In genomic region chr6:43812850-43813584, GRCh38 we compare ENCODE assay signal across 13 cellular contexts. TPM values are rescaled to one million over a fixed set of nuclear protein-coding genes. Genes with fewer than 3 reads are reported as not detected.
DNase-seq lines count a peak whose midpoint lies in the region; ATAC-seq, FAIRE-seq and TF ChIP-seq lines count a peak whose summit lies in the region.
"Had no signal": no experiment of that assay in that cellular context is flagged by ENCODE, and none has a peak within 500 bp of the region (broad histone marks: within the 10 kb centered on the region; RNA-seq: fewer than 3 reads in every experiment).

No MANE protein-coding gene starts in this region.

- SMC1A ChIA-PET in GM12878 (lab: Charles Lee; ENCODE audit: uncharacterized antibody, unreplicated experiment), result no interaction called here

- H3K9me3 Mint-ChIP-seq in activated T-helper 17 cell treated with anti-CD3 and anti-CD28 coated beads, Interleukin-2, amount 50 U/mL, for 72 hours, result no peaks in the 10 kb centered on the region

- no peaks in the 10 kb centered on the region for H3K9me3 ChIP-seq in Karpas-422 (ENCODE audit: low read length)
- H3K9me3 ChIP-seq in GM12878 (replicated peaks; ENCODE audit: control insufficient read depth, insufficient read depth, low read length), result no peaks in the 10 kb centered on the region

- H4K20me1 ChIP-seq in Karpas-422 (ENCODE audit: insufficient read depth, low read depth, low read length) (no peaks in the 10 kb centered on the region), GM12878 (ENCODE audit: control insufficient read depth, insufficient read depth) (no peaks in the 10 kb centered on the region)

- no peak for TF ChIP-seq CTCF in GM12878 (IDR thresholded peaks at IDR 0.05 in 2 of 3, conservative IDR thresholded peaks at IDR 0.05 in 1 of 3; ENCODE audit: control insufficient read depth in 2 of 3, extremely low read depth in 1 of 3, insufficient read depth in 1 of 3, low read depth in 3 of 3, low read length in 3 of 3)
- TF ChIP-seq CTCF in lower leg skin (IDR thresholded peaks at IDR 0.05), result no peak

- no peaks in the 10 kb centered on the region for H3K4me1 Mint-ChIP-seq in activated T-helper 17 cell treated with anti-CD3 and anti-CD28 coated beads, Interleukin-2, amount 50 U/mL, for 72 hours

- H3K36me3 ChIP-seq in Karpas-422 (ENCODE audit: insufficient read depth, low read length) (no peaks in the 10 kb centered on the region), GM12878 (ENCODE audit: control insufficient read depth in 2 of 2, insufficient read depth in 2 of 2, low read length in 1 of 2) (no peaks in the 10 kb centered on the region)

- no peaks in the 10 kb centered on the region for H3K27me3 ChIP-seq in Karpas-422 (ENCODE audit: low read length)
- H3K27me3 ChIP-seq in GM12878 (replicated peaks in 1 of 2; ENCODE audit: control insufficient read depth in 2 of 2, insufficient read depth in 2 of 2, low read length in 1 of 2), result no peaks in the 10 kb centered on the region

- intact Hi-C loops in GM12878 (cut with micrococcal nuclease; ENCODE audit: unreplicated experiment) (no loop called here), lower leg skin (cut with DNase I; ENCODE audit: low total_unique reads) (no loop called here)

- H3K9ac ChIP-seq in Karpas-422 (ENCODE audit: low read length) (no peak overlapping the region), GM12878 (ENCODE audit: control insufficient read depth, insufficient read depth, low read length) (no peak overlapping the region)

- peak; percentile 75 for FAIRE-seq in GM12878 (lab: Jason Lieb, UNC)
- FAIRE-seq: HTR-8/SVneo had no signal

- DNase-seq in DMS53 (lab: John Stamatoyannopoulos, UW) (peak; percentile 65), Karpas-422 (peak; percentile 61), GM12878 (ENCODE audit: low read depth, low spot score) (peak; percentile 25), myocyte (ENCODE audit: low read depth) (peak; percentile 73), lower leg skin (ENCODE audit: low spot score in 2 of 2) (no peak), NCI-H1105 (lab: John Stamatoyannopoulos, UW) (no peak)
- DNase-seq: activated effector memory CD4-positive, alpha-beta T cell treated with anti-CD3 and anti-CD28 coated beads, Interleukin-2, amount 50 U/mL, for 16 hours; effector CD8-positive, alpha-beta T cell; NCI-H526; retina had no signal

- TF ChIP-seq POLR2A in GM12878 (IDR thresholded peaks at IDR 0.05; ENCODE audit: low read depth, low read length), result no peak
- TF ChIP-seq POLR2A in lower leg skin (IDR thresholded peaks at IDR 0.05), result no peak

- RAD21 ChIA-PET in GM12878 (lab: Charles Lee; ENCODE audit: unreplicated experiment), result interaction anchor here (1.0 kb wide), 2 partner anchors 24 to 266 kb away, joined by 3 read pairs; no protein-coding TSS in a partner anchor

- no TSS peak for BruUV-seq in GM12878 (replicated peaks; lab: Mats Ljungman, UMichigan)

- no peak overlapping the region for H3K4me2 ChIP-seq in Karpas-422 (ENCODE audit: low read depth, low read length, poor library complexity, severe bottlenecking)
- no peak overlapping the region for H3K4me2 ChIP-seq in GM12878 (ENCODE audit: control insufficient read depth, insufficient read depth)

- H3K79me2 ChIP-seq in Karpas-422 (ENCODE audit: low read length), result no peaks in the 10 kb centered on the region
- no peaks in the 10 kb centered on the region for H3K79me2 ChIP-seq in GM12878 (ENCODE audit: control insufficient read depth, insufficient read depth, low read length)

- H3K4me3 ChIP-seq in Karpas-422 (ENCODE audit: low read length) (no peak overlapping the region), GM12878 (no peak overlapping the region), lower leg skin (ENCODE audit: low read depth, poor library complexity, severe bottlenecking) (no peak overlapping the region)

- H3K27ac ChIP-seq in Karpas-422 (ENCODE audit: low read length), result no peak overlapping the region
- H3K27ac ChIP-seq in GM12878 (ENCODE audit: control insufficient read depth, insufficient read depth), result no peak overlapping the region

- no peaks in the 10 kb centered on the region for H3K36me3 Mint-ChIP-seq in activated T-helper 17 cell treated with anti-CD3 and anti-CD28 coated beads, Interleukin-2, amount 50 U/mL, for 72 hours (ENCODE audit: low read depth)

- H3K4me3 Mint-ChIP-seq in activated T-helper 17 cell treated with anti-CD3 and anti-CD28 coated beads, Interleukin-2, amount 50 U/mL, for 72 hours, result no peak overlapping the region

- H3K9me2 ChIP-seq in Karpas-422 (replicated peaks; ENCODE audit: insufficient read depth, low read length), result no peaks in the 10 kb centered on the region

- in situ Hi-C loops in GM12878 (cut with MboI), result no loop called here

- POLR2A ChIA-PET in GM12878 (lab: Charles Lee), result no interaction called here

- TF ChIP-seq EP300 in GM12878 (IDR thresholded peaks at IDR 0.05; ENCODE audit: borderline replicate concordance in 1 of 2, control insufficient read depth in 1 of 2, low read depth in 2 of 2, low read length in 2 of 2), result no peak

- no peak overlapping the region for H3K27ac Mint-ChIP-seq in activated T-helper 17 cell treated with anti-CD3 and anti-CD28 coated beads, Interleukin-2, amount 50 U/mL, for 72 hours

- 25% methylated on average over 8 of the region's 8 CpGs for WGBS in GM12878 (ENCODE audit: insufficient coverage, insufficient replicate concordance, low lambda C conversion rate, missing lambda C conversion rate)
- 60 to 68% methylated on average over 8 of the region's 8 CpGs for WGBS in lower leg skin, 2 donors

- peaks cover 3% of the 10 kb centered on the region for H3K27me3 Mint-ChIP-seq in activated T-helper 17 cell treated with anti-CD3 and anti-CD28 coated beads, Interleukin-2, amount 50 U/mL, for 72 hours

- peak; percentile 68 for ATAC-seq in GM12878
- no peak for ATAC-seq in activated T-helper 17 cell treated with anti-CD3 and anti-CD28 coated beads, Interleukin-2, amount 50 U/mL, for 72 hours (replicated peaks)
- ATAC-seq in GM19452 (IDR thresholded peaks at IDR 0.05; ENCODE audit: unreplicated experiment), result no peak

- TF ChIP-seq RAD21 in GM12878 (IDR thresholded peaks at IDR 0.05; ENCODE audit: insufficient read depth, low read depth, low read length), result no peak

- no peak overlapping the region for H2AFZ ChIP-seq in Karpas-422 (ENCODE audit: low read length)
- no peak overlapping the region for H2AFZ ChIP-seq in GM12878 (ENCODE audit: control insufficient read depth, low read depth, low read length)

- H3K4me1 ChIP-seq in Karpas-422 (ENCODE audit: low read length) (peaks cover 16% of the 10 kb centered on the region), GM12878 (ENCODE audit: control insufficient read depth, insufficient read depth, low read length) (no peaks in the 10 kb centered on the region)

- CTCF ChIA-PET in GM12878 (lab: Yijun Ruan, JAX), result interaction anchor here (2.9 kb wide), 1 partner anchor 39 kb away, joined by 16 read pairs; no protein-coding TSS in a partner anchor

TF ChIP-seq in GM12878, 131 proteins besides CTCF, POLR2A, EP300 and RAD21 (continues in another document):
- TF ChIP-seq DPF2 (IDR thresholded peaks at IDR 0.05) (peak; percentile 39; the same call in 1 of the 2 replicates), NKRF (conservative IDR thresholded peaks at IDR 0.05) (no peak), IRF3 (IDR thresholded peaks at IDR 0.05) (no peak), RFX5 (IDR thresholded peaks at IDR 0.05; ENCODE audit: low read depth, low read length) (no peak)

RNA-seq across cellular contexts. Expression of gene VEGFA, which starts 43.0 kb away (rescaled TPM):
- 146 and 217 TPM in 2 replicates for total RNA-seq in Karpas-422 (2014; rRNA removed; shearing (Covaris generic); ENCODE audit: low replicate concordance)
- 183 and 202 TPM in 2 replicates for total RNA-seq in GM12878 (2013; cell fraction: nucleolus; rRNA removed)
- total RNA-seq in GM12878 (2014; rRNA removed), result 23.2 and 26.8 TPM in 2 replicates
- total RNA-seq in GM12878 (2014; rRNA removed; fragmentation: Illumina TruSeq; extraction: Trizol), result 11.1 and 11.4 TPM in 2 replicates
- 24.5 and 29.5 TPM in 2 replicates for total RNA-seq in GM12878 (2021)
- polyA plus RNA-seq in GM12878 (2011; ENCODE audit: low read depth), result 53.3 TPM
- 86.0 and 140 TPM in 2 replicates for polyA plus RNA-seq in GM12878 (2011; rRNA removed)
- 139 and 149 TPM in 2 replicates for polyA plus RNA-seq in GM12878 (2011; cell fraction: cytosol; rRNA removed)
- 331 and 548 TPM in 2 replicates for polyA plus RNA-seq in GM12878 (2011; cell fraction: nucleus; rRNA removed)
- 77.6 and 104 TPM in 2 replicates for polyA plus RNA-seq in GM12878 (2012)
- 18.1 and 22.4 TPM in 2 replicates for polyA plus RNA-seq in GM12878 (2014; fragmentation: Illumina TruSeq; extraction: Trizol)
- 1 to 10 TPM; 2.9 to 4.3 TPM for polyA plus RNA-seq in GM12878 (2014; fragmentation: Nextera tagmentation; extraction: Ambion mirVana)
- 25.6 and 27.2 TPM in 2 replicates for polyA plus RNA-seq in GM12878 (2014; rRNA removed)
- 1 to 10 TPM in 1 of 2 experiments, under 1 TPM in 1; 0.96 to 1.3 TPM for polyA plus RNA-seq in GM12878 (2016; fragmentation: Nextera tagmentation; extraction: Ambion mirVana)
- polyA minus RNA-seq in GM12878 (2011; rRNA and poly(A)+ RNA removed), result 232 and 237 TPM in 2 replicates
- 38.4 and 39.6 TPM in 2 replicates for polyA minus RNA-seq in GM12878 (2011; cell fraction: cytosol; rRNA and poly(A)+ RNA removed)
- polyA minus RNA-seq in GM12878 (2011; cell fraction: nucleus; rRNA and poly(A)+ RNA removed), result 127 and 145 TPM in 2 replicates
- total RNA-seq in myocyte, result 44.1 and 57.0 TPM in 2 replicates
- 163 TPM for polyA plus RNA-seq in myocyte (2012)
- total RNA-seq in lower leg skin, result 10 to 100 TPM; 36.2 to 91.3 (median 70.4) TPM
- total RNA-seq in activated T-helper 17 cell treated with anti-CD3 and anti-CD28 coated beads, Interleukin-2, amount 50 U/mL, for 72 hours, result 100 to 1,000 TPM in 1 of 2 donors, 10 to 100 TPM in 1; 48.7 to 142 TPM

Comparison
In these comparisons a context has a peak if more than half of its experiments do, and no peak if none do; other contexts are left out.
1. DNase-seq: peak in DMS53 (single experiment), Karpas-422 (single experiment), GM12878 (single experiment) and myocyte (single experiment); none in lower leg skin (0 of 2) and NCI-H1105 (single experiment).